In the genomic region with DNA sequence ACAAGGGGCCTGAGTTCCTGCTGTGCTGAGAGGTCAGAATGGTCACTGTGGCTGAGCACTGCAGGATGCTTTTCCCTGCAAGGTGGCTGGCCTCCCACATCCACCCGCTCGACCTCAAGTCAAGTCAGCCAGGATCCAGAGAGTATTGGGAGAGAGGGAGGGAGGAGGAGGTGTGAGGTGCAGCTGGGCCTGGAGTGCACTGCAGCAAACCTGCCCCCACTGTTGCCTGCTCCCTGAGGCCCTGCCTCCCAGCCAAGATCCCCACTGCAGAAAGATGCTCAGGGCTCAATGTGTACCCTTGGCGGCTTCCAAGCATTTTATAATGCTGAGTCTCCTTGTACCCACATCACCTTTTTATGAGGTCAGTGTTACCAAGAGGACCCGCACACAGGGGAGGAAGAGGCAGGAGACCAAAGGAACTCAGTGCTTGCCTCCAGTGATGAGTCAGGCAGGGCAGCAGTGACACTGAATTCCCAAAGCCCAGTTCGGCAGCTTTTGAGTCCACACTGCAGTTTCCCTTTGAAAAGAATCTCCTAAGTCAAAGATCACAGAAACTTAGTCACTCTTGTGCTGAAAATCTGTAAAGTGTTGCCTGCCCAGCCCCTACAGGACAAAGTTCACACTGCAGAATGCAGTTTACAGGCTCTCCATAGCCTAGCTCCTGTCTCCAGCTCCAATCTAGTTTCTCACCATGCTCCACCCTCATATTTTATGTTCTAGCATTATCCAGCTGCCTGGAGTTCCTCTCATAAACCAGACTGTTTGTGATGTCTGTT, we compare ENCODE assay signal across 8 cellular contexts. TPM values are rescaled to one million over a fixed set of nuclear protein-coding genes. Genes with fewer than 3 reads are reported as not detected.
DNase-seq lines count a peak whose midpoint lies in the region; ATAC-seq and TF ChIP-seq lines count a peak whose summit lies in the region.

No MANE protein-coding gene starts in this region.

- no peak overlapping the region for H3K4me2 ChIP-seq in MM.1S (ENCODE audit: low read depth, low read length)

- no peaks in the 10 kb centered on the region for H3K9me3 Mint-ChIP-seq in activated naive CD8-positive, alpha-beta T cell (ENCODE audit: low read depth)

- H2AFZ ChIP-seq in MM.1S (ENCODE audit: low read length), result no peak overlapping the region

- intact Hi-C loops in left colon (cut with DNase I, micrococcal nuclease), result no loop called here
- intact Hi-C loops in tibial artery (cut with DNase I; ENCODE audit: low total_unique reads), result no loop called here

- peak overlapping the region; percentile 92 for H3K4me3 Mint-ChIP-seq in activated naive CD8-positive, alpha-beta T cell

- no peaks in the 10 kb centered on the region for H3K27me3 Mint-ChIP-seq in activated naive CD8-positive, alpha-beta T cell

- CTCF ChIA-PET in GM10248 (lab: Yijun Ruan, JAX), result interaction anchor here (0.8 to 13.5 kb wide), 18 partner anchors 10 to 669 kb away, joined by 3 to 306 read pairs (median 4); a partner anchor contains a TSS

- ATAC-seq in left colon, result peak; percentile 72

- H3K36me3 ChIP-seq in MM.1S (replicated peaks; ENCODE audit: insufficient read depth, low read length) (no peaks in the 10 kb centered on the region), tibial artery (no peaks in the 10 kb centered on the region)

- H3K36me3 Mint-ChIP-seq in activated naive CD8-positive, alpha-beta T cell, result peaks cover 12% of the 10 kb centered on the region

- no peak overlapping the region for H3K4me3 ChIP-seq in MM.1S (ENCODE audit: low read length)
- peak overlapping the region; percentile 7 to 91 for H3K4me3 ChIP-seq in tibial artery

- H3K9me2 ChIP-seq in MM.1S (replicated peaks; ENCODE audit: insufficient read depth, low read length), result no peaks in the 10 kb centered on the region

- TF ChIP-seq CTCF in GM10248 (IDR thresholded peaks at IDR 0.05; ENCODE audit: control extremely low read depth, extremely low read depth, low read depth, missing control alignments) (peak; percentile 38), MM.1S (IDR thresholded peaks at IDR 0.05; ENCODE audit: low read length) (peak; percentile 63), tibial artery (IDR thresholded peaks at IDR 0.05) (peak; percentile 31 to 44)

- no peak overlapping the region for H3K27ac ChIP-seq in MM.1S (ENCODE audit: low read length)
- peak overlapping the region; percentile 15 to 97 for H3K27ac ChIP-seq in tibial artery

- H3K27me3 ChIP-seq in MM.1S (replicated peaks; ENCODE audit: insufficient read depth, low read length) (0 out of 2 replicates have a peak, but pooled peaks cover 3% of the 10 kb centered on the region), tibial artery (no peaks in the 10 kb centered on the region)

- no peaks in the 10 kb centered on the region for H3K9me3 ChIP-seq in MM.1S (replicated peaks; ENCODE audit: insufficient read depth, low read length)
- H3K9me3 ChIP-seq in tibial artery, result no peaks in the 10 kb centered on the region

- DNase-seq in GM10248 (ENCODE audit: extremely low spot score), result peak; percentile 33
- DNase-seq in MM.1S, result peak; percentile 35
- peak; percentile 58 to 74 for DNase-seq in left colon
- no peak for DNase-seq in tibial artery
- no peak for DNase-seq in NCI-H2196 treated with DMSO at 0.1 percent for 48 hours (lab: John Stamatoyannopoulos, UW; ENCODE audit: unreplicated experiment)
- no peak for DNase-seq in NCI-H2081 treated with DMSO at 0.1 percent for 48 hours (lab: John Stamatoyannopoulos, UW)
- DNase-seq in NCI-H2171 treated with DMSO at 0.1 percent for 48 hours (lab: John Stamatoyannopoulos, UW), result no peak

- H4K20me1 ChIP-seq in MM.1S (ENCODE audit: insufficient read depth, low read length), result no peaks in the 10 kb centered on the region; the same call in 1 of the 2 replicates

- H3K79me2 ChIP-seq in MM.1S (ENCODE audit: low read length), result 0 out of 2 replicates have a peak, but pooled peaks cover 9% of the 10 kb centered on the region

- H3K4me1 ChIP-seq in MM.1S (ENCODE audit: low read length), result peaks cover 28% of the 10 kb centered on the region
- peaks cover 0 to 82% (median 57%) of the 10 kb centered on the region in 4 donors for H3K4me1 ChIP-seq in tibial artery

- H3F3A ChIP-seq in MM.1S (ENCODE audit: insufficient read depth, low read length), result peaks cover 15% of the 10 kb centered on the region

- H3K27ac Mint-ChIP-seq in activated naive CD8-positive, alpha-beta T cell, result peak overlapping the region; percentile 30

- no peak overlapping the region for H3K9ac ChIP-seq in MM.1S (ENCODE audit: low read length)

- peaks cover 77% of the 10 kb centered on the region for H3K4me1 Mint-ChIP-seq in activated naive CD8-positive, alpha-beta T cell (ENCODE audit: low read depth)

- POLR2A ChIA-PET in GM10248 (lab: Yijun Ruan, JAX), result interaction anchor here (1.9 kb wide), 1 partner anchor 24 kb away, joined by 4 read pairs; no protein-coding TSS in a partner anchor

RNA-seq across cellular contexts. Expression of a gene that starts 3.1 kb away (rescaled TPM):
- total RNA-seq in left colon, result 100 to 1,000 TPM in 1 of 2 donors, 10 to 100 TPM in 1; 98.9 to 108 TPM

RNA-seq across cellular contexts. Expression of a gene that starts 26.0 kb away (rescaled TPM):
- total RNA-seq in left colon, result 10 to 100 TPM; 42.8 to 52.7 TPM

RNA-seq across cellular contexts. Expression of a gene that starts 43.5 kb away (rescaled TPM):
- not detected for total RNA-seq in left colon

Comparison
In these comparisons a context has a peak if more than half of its experiments do, and no peak if none do; other contexts are left out.
1. DNase-seq: peak in GM10248 (single experiment), MM.1S (single experiment) and left colon (2 of 2); none in tibial artery (0 of 2), NCI-H2196 treated with DMSO at 0.1 percent for 48 hours (single experiment), NCI-H2081 treated with DMSO at 0.1 percent for 48 hours (single experiment) and NCI-H2171 treated with DMSO at 0.1 percent for 48 hours (single experiment).
2. Peak in every context shown above with its lines, with median percentiles within 50 percentile points of each other: CTCF ChIP-seq.